1 cellular context compared by ENCODE assay signal in genomic region chr1:42958488-42959317, GRCh38.
TF ChIP-seq lines count a peak whose summit lies in the region.

SLC2A1 (minus strand) TSS chr1:42958868; CDS start chr1:42958651, 217 bp downstream.

TF ChIP-seq in HepG2, 621 proteins besides CTCF, POLR2A, EP300 and RAD21 (continued from another document and continues in another):
- TF ChIP-seq, protein P1, sequence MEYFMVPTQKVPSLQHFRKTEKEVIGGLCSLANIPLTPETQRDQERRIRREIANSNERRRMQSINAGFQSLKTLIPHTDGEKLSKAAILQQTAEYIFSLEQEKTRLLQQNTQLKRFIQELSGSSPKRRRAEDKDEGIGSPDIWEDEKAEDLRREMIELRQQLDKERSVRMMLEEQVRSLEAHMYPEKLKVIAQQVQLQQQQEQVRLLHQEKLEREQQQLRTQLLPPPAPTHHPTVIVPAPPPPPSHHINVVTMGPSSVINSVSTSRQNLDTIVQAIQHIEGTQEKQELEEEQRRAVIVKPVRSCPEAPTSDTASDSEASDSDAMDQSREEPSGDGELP (IDR thresholded peaks at IDR 0.05; ENCODE audit: borderline replicate concordance, low read depth) = peak; percentile 36; the same call in 1 of the 2 replicates
- TF ChIP-seq TARDBP (CRISPR knock-in tag; IDR thresholded peaks at IDR 0.05) = peak; percentile 55
- TF ChIP-seq ARNTL (CRISPR knock-in tag; IDR thresholded peaks at IDR 0.05) = peak; percentile 73; the same call in 1 of the 2 replicates
- TF ChIP-seq HIC2 (CRISPR knock-in tag; IDR thresholded peaks at IDR 0.05; ENCODE audit: low read depth) = peak; percentile 52; the same call in 1 of the 2 replicates
- TF ChIP-seq ZNF143 (CRISPR knock-in tag; IDR thresholded peaks at IDR 0.05) = peak; percentile 50; the same call in 1 of the 2 replicates
- no peak for TF ChIP-seq ZNF879 (CRISPR knock-in tag; IDR thresholded peaks at IDR 0.05)
- no peak for TF ChIP-seq ZSCAN22 (CRISPR knock-in tag; IDR thresholded peaks at IDR 0.05)
- no peak for TF ChIP-seq RAD51 (IDR thresholded peaks at IDR 0.05; ENCODE audit: borderline replicate concordance)
- peak; percentile 56 for TF ChIP-seq MYC (CRISPR knock-in tag; IDR thresholded peaks at IDR 0.05; ENCODE audit: borderline replicate concordance)
- TF ChIP-seq FOXC1 (CRISPR knock-in tag; IDR thresholded peaks at IDR 0.05; ENCODE audit: borderline replicate concordance) = 0 out of 2 replicates have a peak, but pooled peaks have one; percentile 29
- TF ChIP-seq ZNF234 (CRISPR knock-in tag; conservative IDR thresholded peaks at IDR 0.05) = 0 out of 2 replicates have a peak, but pooled peaks have one; percentile 48
- TF ChIP-seq, protein P2, sequence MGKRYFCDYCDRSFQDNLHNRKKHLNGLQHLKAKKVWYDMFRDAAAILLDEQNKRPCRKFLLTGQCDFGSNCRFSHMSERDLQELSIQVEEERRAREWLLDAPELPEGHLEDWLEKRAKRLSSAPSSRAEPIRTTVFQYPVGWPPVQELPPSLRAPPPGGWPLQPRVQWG (CRISPR knock-in tag; IDR thresholded peaks at IDR 0.05; ENCODE audit: borderline replicate concordance, low read depth) = no peak
- TF ChIP-seq KLF11 (CRISPR knock-in tag; IDR thresholded peaks at IDR 0.05) = peak; percentile 59; the same call in 1 of the 2 replicates
- no peak for TF ChIP-seq NR2F1 (CRISPR knock-in tag; IDR thresholded peaks at IDR 0.05)
- TF ChIP-seq HDAC2 (CRISPR knock-in tag; IDR thresholded peaks at IDR 0.05) = peak; percentile 70
- TF ChIP-seq NFYB (CRISPR knock-in tag; IDR thresholded peaks at IDR 0.05) = peak; percentile 72
- no peak for TF ChIP-seq ZFP37 (CRISPR knock-in tag; IDR thresholded peaks at IDR 0.05; ENCODE audit: borderline replicate concordance)
- no peak for TF ChIP-seq AGO1 (IDR thresholded peaks at IDR 0.05; ENCODE audit: low read depth, low read length, poor library complexity, severe bottlenecking)
- TF ChIP-seq ATF7-NPFF (CRISPR knock-in tag; IDR thresholded peaks at IDR 0.05; ENCODE audit: low read depth) = peak; percentile 65; the same call in 1 of the 2 replicates
- TF ChIP-seq ZHX2 (IDR thresholded peaks at IDR 0.05; ENCODE audit: low read depth) = no peak
- no peak for TF ChIP-seq ZHX2 (CRISPR knock-in tag; IDR thresholded peaks at IDR 0.05; ENCODE audit: borderline replicate concordance)
- no peak for TF ChIP-seq NR2F2 (IDR thresholded peaks at IDR 0.05; ENCODE audit: borderline replicate concordance, low read depth)
- peak; percentile 51; the same call in 1 of the 2 replicates for TF ChIP-seq ZNF276 (CRISPR knock-in tag; IDR thresholded peaks at IDR 0.05; ENCODE audit: low read depth)
- peak; percentile 28; the same call in 1 of the 2 replicates for TF ChIP-seq ZNF446 (CRISPR knock-in tag; IDR thresholded peaks at IDR 0.05)
- peak; percentile 58; the same call in 1 of the 2 replicates for TF ChIP-seq SNAPC2 (CRISPR knock-in tag; IDR thresholded peaks at IDR 0.05)
- peak; percentile 38; the same call in 1 of the 2 replicates for TF ChIP-seq CBX5 (CRISPR knock-in tag; IDR thresholded peaks at IDR 0.05; ENCODE audit: borderline replicate concordance)
- TF ChIP-seq ERF (CRISPR knock-in tag; IDR thresholded peaks at IDR 0.05) = peak; percentile 66; the same call in 1 of the 2 replicates
- TF ChIP-seq, protein P3, sequence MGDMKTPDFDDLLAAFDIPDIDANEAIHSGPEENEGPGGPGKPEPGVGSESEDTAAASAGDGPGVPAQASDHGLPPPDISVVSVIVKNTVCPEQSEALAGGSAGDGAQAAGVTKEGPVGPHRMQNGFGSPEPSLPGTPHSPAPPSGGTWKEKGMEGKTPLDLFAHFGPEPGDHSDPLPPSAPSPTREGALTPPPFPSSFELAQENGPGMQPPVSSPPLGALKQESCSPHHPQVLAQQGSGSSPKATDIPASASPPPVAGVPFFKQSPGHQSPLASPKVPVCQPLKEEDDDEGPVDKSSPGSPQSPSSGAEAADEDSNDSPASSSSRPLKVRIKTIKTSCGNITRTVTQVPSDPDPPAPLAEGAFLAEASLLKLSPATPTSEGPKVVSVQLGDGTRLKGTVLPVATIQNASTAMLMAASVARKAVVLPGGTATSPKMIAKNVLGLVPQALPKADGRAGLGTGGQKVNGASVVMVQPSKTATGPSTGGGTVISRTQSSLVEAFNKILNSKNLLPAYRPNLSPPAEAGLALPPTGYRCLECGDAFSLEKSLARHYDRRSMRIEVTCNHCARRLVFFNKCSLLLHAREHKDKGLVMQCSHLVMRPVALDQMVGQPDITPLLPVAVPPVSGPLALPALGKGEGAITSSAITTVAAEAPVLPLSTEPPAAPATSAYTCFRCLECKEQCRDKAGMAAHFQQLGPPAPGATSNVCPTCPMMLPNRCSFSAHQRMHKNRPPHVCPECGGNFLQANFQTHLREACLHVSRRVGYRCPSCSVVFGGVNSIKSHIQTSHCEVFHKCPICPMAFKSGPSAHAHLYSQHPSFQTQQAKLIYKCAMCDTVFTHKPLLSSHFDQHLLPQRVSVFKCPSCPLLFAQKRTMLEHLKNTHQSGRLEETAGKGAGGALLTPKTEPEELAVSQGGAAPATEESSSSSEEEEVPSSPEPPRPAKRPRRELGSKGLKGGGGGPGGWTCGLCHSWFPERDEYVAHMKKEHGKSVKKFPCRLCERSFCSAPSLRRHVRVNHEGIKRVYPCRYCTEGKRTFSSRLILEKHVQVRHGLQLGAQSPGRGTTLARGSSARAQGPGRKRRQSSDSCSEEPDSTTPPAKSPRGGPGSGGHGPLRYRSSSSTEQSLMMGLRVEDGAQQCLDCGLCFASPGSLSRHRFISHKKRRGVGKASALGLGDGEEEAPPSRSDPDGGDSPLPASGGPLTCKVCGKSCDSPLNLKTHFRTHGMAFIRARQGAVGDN (CRISPR knock-in tag; IDR thresholded peaks at IDR 0.05) = peak; percentile 85
- TF ChIP-seq TEAD2 (CRISPR knock-in tag; IDR thresholded peaks at IDR 0.05) = no peak
- no peak for TF ChIP-seq TIGD3 (CRISPR knock-in tag; IDR thresholded peaks at IDR 0.05; ENCODE audit: borderline replicate concordance)
- 0 out of 2 replicates have a peak, but pooled peaks have one; percentile 41 for TF ChIP-seq E2F2 (CRISPR knock-in tag; IDR thresholded peaks at IDR 0.05; ENCODE audit: borderline replicate concordance)
- peak; percentile 100 for TF ChIP-seq DRAP1 (CRISPR knock-in tag; IDR thresholded peaks at IDR 0.05)
- TF ChIP-seq REPIN1 (CRISPR knock-in tag; IDR thresholded peaks at IDR 0.05; ENCODE audit: borderline replicate concordance, low read depth) = 0 out of 2 replicates have a peak, but pooled peaks have one; percentile 35
